ENCODE assay signal across 1 cellular context in the genomic region with DNA sequence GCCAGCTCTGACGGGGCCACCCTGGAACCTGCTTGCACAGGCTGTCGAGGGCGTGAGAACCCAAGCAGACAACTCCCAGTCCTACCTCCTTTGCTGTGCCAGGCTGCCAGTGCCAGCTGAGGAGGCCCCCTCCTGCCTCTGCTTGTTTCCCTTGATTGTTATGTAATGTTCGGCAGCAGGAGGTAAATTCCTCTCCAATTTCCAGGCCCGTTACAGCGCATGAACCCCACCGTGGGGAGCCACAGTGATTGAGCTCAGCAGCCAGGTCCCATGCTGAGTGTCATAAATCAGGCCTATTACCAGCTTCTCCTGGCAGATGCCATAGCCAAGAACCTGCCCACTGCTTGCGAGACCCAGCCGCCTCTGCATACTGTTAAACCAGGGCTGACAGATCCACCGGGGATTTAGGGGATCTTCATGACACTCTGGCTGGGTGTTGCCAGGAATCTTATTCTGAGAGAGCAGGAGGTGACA.
TF ChIP-seq lines count a peak whose summit lies in the region.

No MANE protein-coding gene starts in this region.

TF ChIP-seq in WTC11, 78 proteins besides CTCF, POLR2A, EP300 and RAD21 (continued from another document):
- TF ChIP-seq NFYB (CRISPR knock-in tag; conservative IDR thresholded peaks at IDR 0.05; ENCODE audit: low read depth) (no peak), TEAD1 (CRISPR knock-in tag; IDR thresholded peaks at IDR 0.05) (peak; percentile 98), FOXK1 (CRISPR knock-in tag; IDR thresholded peaks at IDR 0.05) (peak; percentile 62; the same call in 1 of the 2 replicates), GRHL2 (CRISPR knock-in tag; IDR thresholded peaks at IDR 0.05; ENCODE audit: insufficient replicate concordance, severe bottlenecking) (no peak), ZNF232 (CRISPR knock-in tag; IDR thresholded peaks at IDR 0.05) (0 out of 2 replicates have a peak, but pooled peaks have one; percentile 47), SMAD4 (CRISPR knock-in tag; IDR thresholded peaks at IDR 0.05) (no peak), SMAD3 (CRISPR knock-in tag; IDR thresholded peaks at IDR 0.05; ENCODE audit: borderline replicate concordance) (peak; percentile 75), NFE2L1 (CRISPR knock-in tag; IDR thresholded peaks at IDR 0.05) (peak; percentile 38; the same call in 1 of the 2 replicates), ZNF219 (CRISPR knock-in tag; IDR thresholded peaks at IDR 0.05; ENCODE audit: borderline replicate concordance) (peak; percentile 78; the same call in 1 of the 2 replicates), GTF2I (CRISPR knock-in tag; conservative IDR thresholded peaks at IDR 0.05) (no peak)
- TF ChIP-seq, protein P1, sequence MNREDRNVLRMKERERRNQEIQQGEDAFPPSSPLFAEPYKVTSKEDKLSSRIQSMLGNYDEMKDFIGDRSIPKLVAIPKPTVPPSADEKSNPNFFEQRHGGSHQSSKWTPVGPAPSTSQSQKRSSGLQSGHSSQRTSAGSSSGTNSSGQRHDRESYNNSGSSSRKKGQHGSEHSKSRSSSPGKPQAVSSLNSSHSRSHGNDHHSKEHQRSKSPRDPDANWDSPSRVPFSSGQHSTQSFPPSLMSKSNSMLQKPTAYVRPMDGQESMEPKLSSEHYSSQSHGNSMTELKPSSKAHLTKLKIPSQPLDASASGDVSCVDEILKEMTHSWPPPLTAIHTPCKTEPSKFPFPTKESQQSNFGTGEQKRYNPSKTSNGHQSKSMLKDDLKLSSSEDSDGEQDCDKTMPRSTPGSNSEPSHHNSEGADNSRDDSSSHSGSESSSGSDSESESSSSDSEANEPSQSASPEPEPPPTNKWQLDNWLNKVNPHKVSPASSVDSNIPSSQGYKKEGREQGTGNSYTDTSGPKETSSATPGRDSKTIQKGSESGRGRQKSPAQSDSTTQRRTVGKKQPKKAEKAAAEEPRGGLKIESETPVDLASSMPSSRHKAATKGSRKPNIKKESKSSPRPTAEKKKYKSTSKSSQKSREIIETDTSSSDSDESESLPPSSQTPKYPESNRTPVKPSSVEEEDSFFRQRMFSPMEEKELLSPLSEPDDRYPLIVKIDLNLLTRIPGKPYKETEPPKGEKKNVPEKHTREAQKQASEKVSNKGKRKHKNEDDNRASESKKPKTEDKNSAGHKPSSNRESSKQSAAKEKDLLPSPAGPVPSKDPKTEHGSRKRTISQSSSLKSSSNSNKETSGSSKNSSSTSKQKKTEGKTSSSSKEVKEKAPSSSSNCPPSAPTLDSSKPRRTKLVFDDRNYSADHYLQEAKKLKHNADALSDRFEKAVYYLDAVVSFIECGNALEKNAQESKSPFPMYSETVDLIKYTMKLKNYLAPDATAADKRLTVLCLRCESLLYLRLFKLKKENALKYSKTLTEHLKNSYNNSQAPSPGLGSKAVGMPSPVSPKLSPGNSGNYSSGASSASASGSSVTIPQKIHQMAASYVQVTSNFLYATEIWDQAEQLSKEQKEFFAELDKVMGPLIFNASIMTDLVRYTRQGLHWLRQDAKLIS (CRISPR knock-in tag; IDR thresholded peaks at IDR 0.05; ENCODE audit: borderline replicate concordance): no peak
- TF ChIP-seq, protein P2, sequence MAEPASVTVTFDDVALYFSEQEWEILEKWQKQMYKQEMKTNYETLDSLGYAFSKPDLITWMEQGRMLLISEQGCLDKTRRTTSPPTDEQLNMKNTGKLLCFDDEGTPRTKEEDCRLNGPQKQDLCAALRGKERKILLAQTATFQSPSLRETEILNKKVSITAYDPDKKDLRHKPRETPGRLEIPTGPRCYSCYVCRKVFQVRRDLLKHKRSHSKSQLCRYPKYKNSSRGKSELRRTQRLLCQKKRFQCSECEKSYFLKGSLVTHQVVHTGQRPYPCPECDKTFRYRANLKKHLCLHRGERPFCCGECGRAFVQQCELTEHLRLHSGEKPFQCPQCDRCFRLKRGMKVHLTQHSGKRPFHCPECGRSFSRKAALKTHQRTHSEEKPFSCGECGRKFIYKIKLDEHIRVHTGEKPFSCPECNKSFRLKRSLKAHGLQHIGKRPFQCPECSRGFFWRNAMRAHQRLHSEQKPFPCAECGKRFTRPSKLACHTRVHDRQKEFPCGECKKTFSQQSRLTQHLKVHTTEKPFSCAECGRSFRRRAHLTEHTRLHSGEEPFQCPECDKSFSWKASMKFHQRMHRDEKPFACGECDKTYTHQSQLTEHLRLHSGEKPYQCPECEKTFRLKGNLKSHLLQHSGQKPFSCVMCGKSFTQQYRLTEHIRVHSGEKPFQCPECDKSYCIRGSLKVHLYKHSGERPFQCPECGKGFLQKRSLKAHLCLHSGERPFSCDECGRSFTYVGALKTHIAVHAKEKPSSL (CRISPR knock-in tag; conservative IDR thresholded peaks at IDR 0.05): no peak
- TF ChIP-seq, protein P3, sequence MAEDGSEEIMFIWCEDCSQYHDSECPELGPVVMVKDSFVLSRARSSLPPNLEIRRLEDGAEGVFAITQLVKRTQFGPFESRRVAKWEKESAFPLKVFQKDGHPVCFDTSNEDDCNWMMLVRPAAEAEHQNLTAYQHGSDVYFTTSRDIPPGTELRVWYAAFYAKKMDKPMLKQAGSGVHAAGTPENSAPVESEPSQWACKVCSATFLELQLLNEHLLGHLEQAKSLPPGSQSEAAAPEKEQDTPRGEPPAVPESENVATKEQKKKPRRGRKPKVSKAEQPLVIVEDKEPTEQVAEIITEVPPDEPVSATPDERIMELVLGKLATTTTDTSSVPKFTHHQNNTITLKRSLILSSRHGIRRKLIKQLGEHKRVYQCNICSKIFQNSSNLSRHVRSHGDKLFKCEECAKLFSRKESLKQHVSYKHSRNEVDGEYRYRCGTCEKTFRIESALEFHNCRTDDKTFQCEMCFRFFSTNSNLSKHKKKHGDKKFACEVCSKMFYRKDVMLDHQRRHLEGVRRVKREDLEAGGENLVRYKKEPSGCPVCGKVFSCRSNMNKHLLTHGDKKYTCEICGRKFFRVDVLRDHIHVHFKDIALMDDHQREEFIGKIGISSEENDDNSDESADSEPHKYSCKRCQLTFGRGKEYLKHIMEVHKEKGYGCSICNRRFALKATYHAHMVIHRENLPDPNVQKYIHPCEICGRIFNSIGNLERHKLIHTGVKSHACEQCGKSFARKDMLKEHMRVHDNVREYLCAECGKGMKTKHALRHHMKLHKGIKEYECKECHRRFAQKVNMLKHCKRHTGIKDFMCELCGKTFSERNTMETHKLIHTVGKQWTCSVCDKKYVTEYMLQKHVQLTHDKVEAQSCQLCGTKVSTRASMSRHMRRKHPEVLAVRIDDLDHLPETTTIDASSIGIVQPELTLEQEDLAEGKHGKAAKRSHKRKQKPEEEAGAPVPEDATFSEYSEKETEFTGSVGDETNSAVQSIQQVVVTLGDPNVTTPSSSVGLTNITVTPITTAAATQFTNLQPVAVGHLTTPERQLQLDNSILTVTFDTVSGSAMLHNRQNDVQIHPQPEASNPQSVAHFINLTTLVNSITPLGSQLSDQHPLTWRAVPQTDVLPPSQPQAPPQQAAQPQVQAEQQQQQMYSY (CRISPR knock-in tag; IDR thresholded peaks at IDR 0.05): no peak
- TF ChIP-seq, protein P4, sequence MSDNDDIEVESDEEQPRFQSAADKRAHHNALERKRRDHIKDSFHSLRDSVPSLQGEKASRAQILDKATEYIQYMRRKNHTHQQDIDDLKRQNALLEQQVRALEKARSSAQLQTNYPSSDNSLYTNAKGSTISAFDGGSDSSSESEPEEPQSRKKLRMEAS (CRISPR knock-in tag; IDR thresholded peaks at IDR 0.05): 0 out of 2 replicates have a peak, but pooled peaks have one; percentile 15
- TF ChIP-seq, protein P5, sequence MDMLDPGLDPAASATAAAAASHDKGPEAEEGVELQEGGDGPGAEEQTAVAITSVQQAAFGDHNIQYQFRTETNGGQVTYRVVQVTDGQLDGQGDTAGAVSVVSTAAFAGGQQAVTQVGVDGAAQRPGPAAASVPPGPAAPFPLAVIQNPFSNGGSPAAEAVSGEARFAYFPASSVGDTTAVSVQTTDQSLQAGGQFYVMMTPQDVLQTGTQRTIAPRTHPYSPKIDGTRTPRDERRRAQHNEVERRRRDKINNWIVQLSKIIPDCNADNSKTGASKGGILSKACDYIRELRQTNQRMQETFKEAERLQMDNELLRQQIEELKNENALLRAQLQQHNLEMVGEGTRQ (CRISPR knock-in tag; IDR thresholded peaks at IDR 0.05): no peak
TF ChIP-seq in WTC11: peak in this region for 13.
